1 cellular context compared by ENCODE assay signal in genomic region chr5:142017832-142018427, GRCh38.
TF ChIP-seq lines count a peak whose summit lies in the region.

No MANE protein-coding gene starts in this region.

TF ChIP-seq in GM12878, 131 proteins besides CTCF, POLR2A, EP300 and RAD21 (continued from another document and continues in another):
- TF ChIP-seq ZBTB11 (CRISPR knock-in tag; IDR thresholded peaks at IDR 0.05) (no peak), BCL11A (IDR thresholded peaks at IDR 0.05; ENCODE audit: low read depth, low read length) (peak; percentile 64), SMAD1 (IDR thresholded peaks at IDR 0.05; ENCODE audit: low read depth, partially characterized antibody) (no peak), JUND (IDR thresholded peaks at IDR 0.05; ENCODE audit: low read depth, low read length) (no peak), RELA (IDR thresholded peaks at IDR 0.05; ENCODE audit: borderline replicate concordance, partially characterized antibody) (no peak), PBX3 (IDR thresholded peaks at IDR 0.05; ENCODE audit: insufficient replicate concordance, low read depth, low read length) (no peak), KDM1A (IDR thresholded peaks at IDR 0.05; ENCODE audit: borderline replicate concordance) (no peak), MTA3 (IDR thresholded peaks at IDR 0.05; ENCODE audit: borderline replicate concordance, low read length) (peak; percentile 61; the same call in 1 of the 2 replicates), BCL3 (IDR thresholded peaks at IDR 0.05; ENCODE audit: borderline replicate concordance, insufficient read depth, low read depth, low read length, poor library complexity, severe bottlenecking) (no peak), KLF5 (IDR thresholded peaks at IDR 0.05; ENCODE audit: partially characterized antibody) (no peak), GABPA (IDR thresholded peaks at IDR 0.05; ENCODE audit: low read depth) (no peak), PAX8 (IDR thresholded peaks at IDR 0.05) (no peak), CUX1 (IDR thresholded peaks at IDR 0.05; ENCODE audit: insufficient replicate concordance, low read depth, low read length) (no peak), EZH2 (IDR thresholded peaks at IDR 0.05; ENCODE audit: borderline replicate concordance, control insufficient read depth, low read depth, low read length) (0 out of 2 replicates have a peak, but pooled peaks have one; percentile 59), RELB (IDR thresholded peaks at IDR 0.05; ENCODE audit: low read depth) (no peak), SKIL (IDR thresholded peaks at IDR 0.05; ENCODE audit: low read depth, poor library complexity, severe bottlenecking) (peak; percentile 45), CHD2 (IDR thresholded peaks at IDR 0.05; ENCODE audit: borderline replicate concordance, low read depth, low read length) (no peak), MLLT1 (IDR thresholded peaks at IDR 0.05) (peak; percentile 94), NR2C2 (IDR thresholded peaks at IDR 0.05; ENCODE audit: borderline replicate concordance, control insufficient read depth, insufficient read length, low read depth) (no peak), TCF12 (IDR thresholded peaks at IDR 0.05; ENCODE audit: low read depth, low read length) (no peak), CBX5 (IDR thresholded peaks at IDR 0.05; ENCODE audit: low read depth) (no peak), EED (IDR thresholded peaks at IDR 0.05; ENCODE audit: low read depth) (peak; percentile 87), SMARCA5 (IDR thresholded peaks at IDR 0.05) (no peak), USF2 (IDR thresholded peaks at IDR 0.05; ENCODE audit: borderline replicate concordance, low read depth, low read length) (no peak), CHD1 (IDR thresholded peaks at IDR 0.05; ENCODE audit: low read depth, low read length) (no peak), POLR2AphosphoS5 (IDR thresholded peaks at IDR 0.05; ENCODE audit: low read length) (no peak), E2F4 (IDR thresholded peaks at IDR 0.05; ENCODE audit: low read depth, low read length) (no peak), CEBPZ (IDR thresholded peaks at IDR 0.05; ENCODE audit: low read depth, low read length) (no peak)
